ENCODE assay signal across 8 cellular contexts in the genomic region with DNA sequence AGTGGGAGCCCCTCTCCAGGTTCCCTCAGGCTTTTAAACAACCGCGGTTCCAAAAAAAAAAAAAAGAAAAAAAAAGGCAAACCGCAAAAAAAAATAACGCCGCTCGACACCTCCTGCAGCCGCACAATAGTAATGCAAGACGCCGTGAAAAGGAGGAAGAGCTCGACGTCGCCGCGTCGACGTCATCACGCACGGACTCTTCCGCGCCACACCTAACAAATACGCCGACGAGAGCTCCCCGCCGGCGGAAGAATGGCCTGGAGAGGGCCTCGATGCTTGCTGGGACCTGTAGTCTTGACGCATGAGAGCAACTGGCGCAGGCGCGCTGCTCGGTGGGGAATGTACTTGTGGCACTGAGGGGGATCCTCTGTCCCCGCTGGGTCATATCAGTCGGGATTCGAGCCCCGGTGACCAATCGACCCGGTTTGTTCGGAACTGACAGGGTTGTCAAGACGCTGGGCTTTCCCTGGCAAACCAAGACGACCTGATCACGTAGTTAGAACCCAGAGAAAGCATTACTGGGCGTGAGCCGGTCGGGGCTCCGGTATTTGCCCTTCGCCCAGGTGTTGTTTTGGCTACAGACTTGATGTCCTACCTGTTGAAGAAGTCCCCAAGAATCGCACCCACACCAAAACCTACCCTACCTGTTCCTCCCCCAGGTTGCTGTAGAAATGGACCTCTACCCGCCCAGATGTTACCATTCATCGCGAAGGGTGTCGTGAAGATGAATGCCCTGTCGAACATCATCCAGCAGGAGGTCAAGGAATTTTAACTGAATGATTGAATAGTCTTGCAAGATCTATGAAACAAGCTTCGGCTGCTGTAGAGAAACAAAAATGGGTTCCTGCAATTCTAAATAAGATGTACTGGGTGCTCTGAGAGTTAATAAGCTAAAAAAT. TPM values are rescaled to one million over a fixed set of nuclear protein-coding genes. Genes with fewer than 3 reads are reported as not detected.
A peak's percentile ranks its signal among the peaks of the same experiment; 100 is the strongest.
DNase-seq lines count a peak whose midpoint lies in the region; TF ChIP-seq lines count a peak whose summit lies in the region.

A gene (minus strand): TSS at position 131 of the 899 bp plus-strand sequence. CDS start 166 bp downstream, outside the sequence.

- peak within 1 kb of the TSS; percentile 89 for H3K27ac ChIP-seq in SK-N-MC
- H3K27ac ChIP-seq in temporal lobe (ENCODE audit: low read depth, low read length), result peak within 1 kb of the TSS; percentile 83

- H3K36me3 ChIP-seq in SK-N-MC (ENCODE audit: insufficient read depth, low read length), result peaks cover 16% of the 10 kb centered on the region

- H3K9ac ChIP-seq in SK-N-MC (ENCODE audit: insufficient read length), result peak within 1 kb of the TSS; percentile 95

- H3K9me3 ChIP-seq in SK-N-MC (ENCODE audit: low read depth, low read length), result no peaks in the 10 kb centered on the region

- H3K4me3 ChIP-seq in HFF-Myc (replicated peaks; ENCODE audit: low read depth, low read length) (peak within 1 kb of the TSS; percentile 61), SK-N-MC (peak within 1 kb of the TSS; percentile 89)

- peak; percentile 97 for DNase-seq in GM04504 (ENCODE audit: low read depth)
- DNase-seq in HFF-Myc (ENCODE audit: extremely low read depth, low read depth), result peak; percentile 90
- peak; percentile 99 for DNase-seq in NAMALWA (ENCODE audit: low spot score)
- DNase-seq in SK-N-MC (ENCODE audit: low read depth, low spot score), result peak; percentile 96
- DNase-seq in activated naive CD4-positive, alpha-beta T cell treated with anti-CD3 and anti-CD28 coated beads, Interleukin-2, amount 50 U/mL, for 16 hours, result peak; percentile 96
- DNase-seq in germinal center (ENCODE audit: low spot score), result peak; percentile 90
- peak; percentile 60 to 100 (median 98) for DNase-seq in nucleus accumbens (lab: John Stamatoyannopoulos, UW)

- TF ChIP-seq CTCF in HFF-Myc (IDR thresholded peaks at IDR 0.05; ENCODE audit: low read depth, low read length, missing control alignments), result peak; percentile 15

RNA-seq across cellular contexts. Expression of the gene that starts here (rescaled TPM):
- 27.3 TPM for total RNA-seq in temporal lobe

Comparison
In these comparisons a context has a peak if more than half of its experiments do, and no peak if none do; other contexts are left out.
1. Peak in every context shown above with its lines: DNase-seq, H3K4me3 ChIP-seq and H3K27ac ChIP-seq.